ENCODE assay signal across 14 cellular contexts in the genomic region with DNA sequence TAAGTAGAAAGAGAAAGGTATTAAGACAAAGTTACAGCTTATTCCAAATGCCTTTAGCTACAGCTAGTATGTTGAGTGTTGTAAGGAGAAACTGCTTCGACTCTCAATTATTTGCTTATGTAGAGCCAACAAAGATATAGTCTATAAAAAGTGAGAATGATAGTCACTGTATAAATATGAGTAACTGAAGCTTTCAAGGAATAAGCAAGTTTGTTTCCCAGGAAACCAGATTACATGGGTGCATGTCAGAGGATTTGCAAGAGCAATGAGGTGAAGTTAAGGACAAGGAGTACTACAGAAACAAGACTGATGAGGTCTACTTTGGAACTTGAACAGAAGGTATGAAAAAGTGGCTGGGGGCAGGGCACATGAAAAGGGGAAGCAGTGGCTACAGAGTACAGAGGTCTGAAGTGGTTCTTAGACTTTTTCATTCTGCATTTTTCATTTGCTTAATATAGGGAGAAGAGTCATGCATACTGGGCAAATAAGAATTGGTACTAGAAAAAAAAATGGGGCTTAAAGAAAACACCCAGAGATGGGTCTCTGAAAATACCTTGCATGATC.
DNase-seq lines count a peak whose midpoint lies in the region; ATAC-seq, FAIRE-seq and TF ChIP-seq lines count a peak whose summit lies in the region.
"Had no signal": no experiment of that assay in that cellular context is flagged by ENCODE, and none has a peak within 500 bp of the region (broad histone marks: within the 10 kb centered on the region; RNA-seq: fewer than 3 reads in every experiment).

No MANE protein-coding gene starts in this region.

- H3K4me3 Mint-ChIP-seq in activated B cell treated with CpG ODN at 0.5 μM for 24 hours = no peak overlapping the region

- intact Hi-C loops in activated B cell treated with CpG ODN at 0.5 μM for 24 hours (cut with micrococcal nuclease) = no loop called here
- intact Hi-C loops in sciatic nerve (cut with DNase I) = no loop called here

- H3K27ac Mint-ChIP-seq in activated B cell treated with CpG ODN at 0.5 μM for 24 hours = no peak overlapping the region

- TF ChIP-seq POLR2A in GM18505 (IDR thresholded peaks at IDR 0.05; ENCODE audit: borderline replicate concordance, extremely low read depth, insufficient read depth, insufficient read length) (no peak), H54 (IDR thresholded peaks at IDR 0.05; ENCODE audit: low read depth, low read length) (no peak)

- no peaks in the 10 kb centered on the region for H3K27me3 Mint-ChIP-seq in activated B cell treated with CpG ODN at 0.5 μM for 24 hours

- DNase-seq in activated B cell treated with CpG ODN at 0.5 μM for 24 hours (no peak), sciatic nerve (ENCODE audit: low spot score) (no peak), glomerular visceral epithelial cell (ENCODE audit: extremely low spot score) (no peak), H54 (ENCODE audit: insufficient read length, low spot score) (no peak), NCI-H1417 treated with DMSO at 0.1 percent for 48 hours (lab: John Stamatoyannopoulos, UW) (no peak)
- DNase-seq: AML-193; islet precursor cell; NCI-H446 treated with DMSO at 0.1 percent for 48 hours; stimulated activated CD4-positive, alpha-beta T cell treated with anti-CD3 and anti-CD28 coated beads, Interleukin-1b, Interleukin-23, amount 100 ng/mL, for 48 hours had no signal

- no peak for FAIRE-seq in H54 (lab: Jason Lieb, UNC)
- FAIRE-seq: G401.6 had no signal

- no peak for TF ChIP-seq CTCF in activated B cell treated with CpG ODN at 0.5 μM for 24 hours (IDR thresholded peaks at IDR 0.05)

- no peaks in the 10 kb centered on the region for H3K36me3 Mint-ChIP-seq in activated B cell treated with CpG ODN at 0.5 μM for 24 hours (ENCODE audit: low read depth)

- H3K9me3 Mint-ChIP-seq in activated B cell treated with CpG ODN at 0.5 μM for 24 hours = no peaks in the 10 kb centered on the region

- CTCF ChIA-PET in activated B cell treated with CpG ODN at 0.5 μM for 24 hours (lab: Charles Lee) = no interaction called here

- peak; percentile 93 for ATAC-seq in GM18505 (IDR thresholded peaks at IDR 0.05; ENCODE audit: unreplicated experiment)
- peak; percentile 70 for ATAC-seq in GM21529 (IDR thresholded peaks at IDR 0.05; ENCODE audit: unreplicated experiment)
- ATAC-seq in HG03342 (IDR thresholded peaks at IDR 0.05; ENCODE audit: unreplicated experiment) = peak; percentile 65
- peak; percentile 37 for ATAC-seq in activated B cell treated with CpG ODN at 0.5 μM for 24 hours (ENCODE audit: low read depth)
- no peak for ATAC-seq in sciatic nerve
- ATAC-seq: HCT116 had no signal

- peaks cover 15% of the 10 kb centered on the region for H3K4me1 Mint-ChIP-seq in activated B cell treated with CpG ODN at 0.5 μM for 24 hours

- POLR2A ChIA-PET in activated B cell treated with CpG ODN at 0.5 μM for 24 hours (lab: Charles Lee) = no interaction called here
